ENCODE assay signal across 8 cellular contexts in genomic region chr3:130893240-130894129, GRCh38. TPM values are rescaled to one million over a fixed set of nuclear protein-coding genes. Genes with fewer than 3 reads are reported as not detected.
DNase-seq lines count a peak whose midpoint lies in the region; ATAC-seq and TF ChIP-seq lines count a peak whose summit lies in the region.

Gene ATP2C1, plus strand, starts transcription at chr3:130894084. Its CDS starts 686 bp downstream, at chr3:130894770.

- H3K27ac ChIP-seq in CD4-positive, alpha-beta T cell (ENCODE audit: low read depth, low read length), result peak within 1 kb of the TSS; percentile 96
- peak within 1 kb of the TSS; percentile 96 for H3K27ac ChIP-seq in duodenal mucosa (ENCODE audit: low read depth, low read length)

- POLR2A ChIA-PET in CD4-positive, alpha-beta T cell (lab: Charles Lee), result interaction anchor here (0.5 to 2.5 kb wide), 28 partner anchors 10 to 1828 kb away, joined by 3 to 32 read pairs (median 4); partner anchors contain the start of genes ASTE1, DNAJC13, NEK11 and NPHP3
- POLR2A ChIA-PET in activated CD4-positive, alpha-beta memory T cell treated with anti-CD3 and anti-CD28 coated beads, Interleukin-2, amount 10 ng/mL, durations not matched to agents 7 days and 5 days (lab: Charles Lee), result interaction anchor here (0.5 to 3.6 kb wide), 35 partner anchors 8 to 714 kb away, joined by 3 to 48 read pairs (median 4); partner anchors contain the start of genes ASTE1, NEK11, NUDT16 and PIK3R4

- no peaks in the 10 kb centered on the region for H3K27me3 ChIP-seq in CD4-positive, alpha-beta T cell (ENCODE audit: control insufficient read depth, insufficient read depth, low read length)
- no peaks in the 10 kb centered on the region for H3K27me3 ChIP-seq in duodenal mucosa (ENCODE audit: control insufficient read depth in 1 of 2, insufficient read depth in 2 of 2, low read length in 2 of 2)

- peak; percentile 78 to 89 (median 86) for DNase-seq in CD4-positive, alpha-beta T cell
- peak; percentile 98 for DNase-seq in HK-2 (ENCODE audit: unreplicated experiment)
- DNase-seq in NCI-H82 treated with DMSO at 0.1 percent for 48 hours (lab: John Stamatoyannopoulos, UW; ENCODE audit: unreplicated experiment), result peak; percentile 90
- peak; percentile 93 for DNase-seq in activated CD4-positive, alpha-beta memory T cell treated with anti-CD3 and anti-CD28 coated beads, Interleukin-2, amount 10 ng/mL, durations not matched to agents 7 days and 5 days
- DNase-seq in lower leg skin (ENCODE audit: low spot score in 2 of 2), result peak; percentile 94 to 99
- peak; percentile 78 to 87 for DNase-seq in stimulated activated CD4-positive, alpha-beta T cell treated with anti-CD3 and anti-CD28 coated beads, Interleukin-4, amount 100 ng/mL, for 48 hours (ENCODE audit: low read depth in 2 of 2)

- peak in 1 of 2 donors; percentile 80 for TF ChIP-seq POLR2A in lower leg skin (IDR thresholded peaks at IDR 0.05)

- no peaks in the 10 kb centered on the region for H3K9me3 ChIP-seq in CD4-positive, alpha-beta T cell (ENCODE audit: control insufficient read depth, low read length)
- H3K9me3 ChIP-seq in duodenal mucosa (ENCODE audit: control insufficient read depth in 1 of 2, low read length in 2 of 2), result no peaks in the 10 kb centered on the region

- peak within 1 kb of the TSS; percentile 98 for H3K4me3 Mint-ChIP-seq in CD4-positive, alpha-beta T cell
- H3K4me3 Mint-ChIP-seq in activated CD4-positive, alpha-beta memory T cell treated with anti-CD3 and anti-CD28 coated beads, Interleukin-2, amount 10 ng/mL, durations not matched to agents 7 days and 5 days, result peak within 1 kb of the TSS; percentile 93

- 0 to 1% methylated on average over 48 to 61 of the region's 73 CpGs for WGBS in lower leg skin, 2 donors

- H3K27ac Mint-ChIP-seq in CD4-positive, alpha-beta T cell, result peak within 1 kb of the TSS; percentile 96
- H3K27ac Mint-ChIP-seq in activated CD4-positive, alpha-beta memory T cell treated with anti-CD3 and anti-CD28 coated beads, Interleukin-2, amount 10 ng/mL, durations not matched to agents 7 days and 5 days, result peak within 1 kb of the TSS; percentile 97

- peaks cover 18% of the 10 kb centered on the region for H3K36me3 Mint-ChIP-seq in CD4-positive, alpha-beta T cell (ENCODE audit: low read depth)
- H3K36me3 Mint-ChIP-seq in activated CD4-positive, alpha-beta memory T cell treated with anti-CD3 and anti-CD28 coated beads, Interleukin-2, amount 10 ng/mL, durations not matched to agents 7 days and 5 days (ENCODE audit: low read depth), result peaks cover 3% of the 10 kb centered on the region

- H3K27me3 Mint-ChIP-seq in CD4-positive, alpha-beta T cell, result no peaks in the 10 kb centered on the region
- H3K27me3 Mint-ChIP-seq in activated CD4-positive, alpha-beta memory T cell treated with anti-CD3 and anti-CD28 coated beads, Interleukin-2, amount 10 ng/mL, durations not matched to agents 7 days and 5 days, result no peaks in the 10 kb centered on the region

- peaks cover 18 to 27% of the 10 kb centered on the region in 2 donors for H3K4me1 ChIP-seq in duodenal mucosa (ENCODE audit: control insufficient read depth in 1 of 2, insufficient read depth in 2 of 2, low read length in 2 of 2)

- intact Hi-C loops in CD4-positive, alpha-beta T cell (cut with DNase I, micrococcal nuclease), result loop anchor here (1.0 to 10.0 kb wide), 11 partner anchors 41 to 1831 kb away; partner anchors contain the start of genes DNAJC13 (in 1 of the 2), MRPL3 (in 1 of the 2), NPHP3 (in 1 of the 2) and NUDT16 (in 1 of the 2)
- intact Hi-C loops in lower leg skin (cut with DNase I; ENCODE audit: low total_unique reads), result loop anchor here (5.0 kb wide), 1 partner anchor 131 kb away; no protein-coding TSS in a partner anchor

- peaks cover 48% of the 10 kb centered on the region for H3K4me1 Mint-ChIP-seq in CD4-positive, alpha-beta T cell (ENCODE audit: low read depth)
- H3K4me1 Mint-ChIP-seq in activated CD4-positive, alpha-beta memory T cell treated with anti-CD3 and anti-CD28 coated beads, Interleukin-2, amount 10 ng/mL, durations not matched to agents 7 days and 5 days, result peaks cover 36% of the 10 kb centered on the region

- peak; percentile 74 for ATAC-seq in CD4-positive, alpha-beta T cell (ENCODE audit: poor library complexity)
- peak; percentile 86 for ATAC-seq in GM19452 (IDR thresholded peaks at IDR 0.05; ENCODE audit: unreplicated experiment)

- peak within 1 kb of the TSS; percentile 96 to 97 for H3K4me3 ChIP-seq in duodenal mucosa (ENCODE audit: low read depth in 1 of 2, low read length in 2 of 2)
- peak within 1 kb of the TSS; percentile 98 for H3K4me3 ChIP-seq in lower leg skin (ENCODE audit: low read depth, poor library complexity, severe bottlenecking)

- TF ChIP-seq CTCF in CD4-positive, alpha-beta T cell (IDR thresholded peaks at IDR 0.05), result peak; percentile 48
- no peak for TF ChIP-seq CTCF in lower leg skin (IDR thresholded peaks at IDR 0.05)

- CTCF ChIA-PET in CD4-positive, alpha-beta T cell (lab: Charles Lee), result interaction anchor here (0.7 to 2.5 kb wide), 12 partner anchors 10 to 782 kb away, joined by 3 to 14 read pairs (median 4); partner anchors contain the start of genes ASTE1, NEK11 and PIK3R4
- CTCF ChIA-PET in activated CD4-positive, alpha-beta memory T cell treated with anti-CD3 and anti-CD28 coated beads, Interleukin-2, amount 10 ng/mL, durations not matched to agents 7 days and 5 days (lab: Charles Lee), result interaction anchor here (0.6 to 4.4 kb wide), 28 partner anchors 9 to 800 kb away, joined by 3 to 52 read pairs (median 4); partner anchors contain the start of genes ASTE1, NEK11 and PIK3R4

- peak within 1 kb of the TSS; percentile 98 to 99 for H3K9ac ChIP-seq in duodenal mucosa (ENCODE audit: low read depth in 1 of 2, low read length in 2 of 2)

- no peaks in the 10 kb centered on the region for H3K9me3 Mint-ChIP-seq in CD4-positive, alpha-beta T cell
- no peaks in the 10 kb centered on the region for H3K9me3 Mint-ChIP-seq in activated CD4-positive, alpha-beta memory T cell treated with anti-CD3 and anti-CD28 coated beads, Interleukin-2, amount 10 ng/mL, durations not matched to agents 7 days and 5 days

- no peaks in the 10 kb centered on the region for H3K36me3 ChIP-seq in duodenal mucosa (ENCODE audit: control insufficient read depth in 1 of 2, insufficient read depth in 2 of 2, low read length in 2 of 2)

RNA-seq across cellular contexts. Expression of gene ATP2C1, which starts in this region (rescaled TPM):
- total RNA-seq in CD4-positive, alpha-beta T cell, result 10 to 100 TPM; 40.9 to 44.0 TPM
- 10 to 100 TPM; 57.5 to 63.8 TPM for total RNA-seq in activated CD4-positive, alpha-beta memory T cell treated with anti-CD3 and anti-CD28 coated beads, Interleukin-2, amount 10 ng/mL, durations not matched to agents 7 days and 5 days
- 10 to 100 TPM; 53.0 to 63.7 (median 60.2) TPM for total RNA-seq in lower leg skin

Comparison
In these comparisons a context has a peak if more than half of its experiments do, and no peak if none do; other contexts are left out.
1. Peak in every context shown above with its lines: DNase-seq, ATAC-seq, H3K4me3 ChIP-seq and H3K27ac ChIP-seq.